In genomic region chr13:20902438-20903163, GRCh38 we compare ENCODE assay signal across 8 cellular contexts. TPM values are rescaled to one million over a fixed set of nuclear protein-coding genes. Genes with fewer than 3 reads are reported as not detected.
DNase-seq lines count a peak whose midpoint lies in the region; ATAC-seq and TF ChIP-seq lines count a peak whose summit lies in the region.

Gene XPO4 (minus strand): TSS chr13:20902746. CDS start chr13:20902738, 8 bp downstream.

- TF ChIP-seq POLR2A in lower leg skin (IDR thresholded peaks at IDR 0.05) = no peak

- 0% methylated on average over 18 to 30 of the region's 81 CpGs for WGBS in lower leg skin, 2 donors

- TF ChIP-seq CTCF in lower leg skin (IDR thresholded peaks at IDR 0.05) = no peak

- intact Hi-C loops in lower leg skin (cut with DNase I; ENCODE audit: low total_unique reads) = no loop called here

- ATAC-seq in GM18909 (IDR thresholded peaks at IDR 0.05; ENCODE audit: poor library complexity, unreplicated experiment) = peak; percentile 94
- peak; percentile 96 for ATAC-seq in HG03159 (IDR thresholded peaks at IDR 0.05; ENCODE audit: unreplicated experiment)

- DNase-seq in AG20443 (ENCODE audit: low spot score) (peak; percentile 96), NCI-H526 (lab: John Stamatoyannopoulos, UW) (peak; percentile 34 to 91), dermis microvascular lymphatic vessel endothelial cell (ENCODE audit: low read depth in 2 of 2) (peak; percentile 56 to 88), lower leg skin (ENCODE audit: low spot score in 2 of 2) (peak; percentile 57 to 94)
- peak; percentile 65 to 66 for DNase-seq in activated CD4-positive, alpha-beta T cell treated with anti-CD3 and anti-CD28 coated beads, Interleukin-2, amount 50 U/mL, for 4 hours
- DNase-seq in stimulated activated CD4-positive, alpha-beta T cell treated with anti-CD3 and anti-CD28 coated beads, Interleukin-4, amount 100 ng/mL, for 48 hours (ENCODE audit: low read depth in 2 of 2) = peak; percentile 74 to 75

- H3K4me3 ChIP-seq in lower leg skin (ENCODE audit: low read depth, poor library complexity, severe bottlenecking) = peak within 1 kb of the TSS; percentile 65

RNA-seq across cellular contexts. Expression of gene XPO4, which starts in this region (rescaled TPM):
- total RNA-seq in dermis microvascular lymphatic vessel endothelial cell (21.3 and 22.0 TPM in 2 replicates), lower leg skin (10 to 100 TPM in 3 of 4 donors, 1 to 10 TPM in 1; 8.9 to 16.1 (median 13.8) TPM)

Comparison
In these comparisons a context has a peak if more than half of its experiments do, and no peak if none do; other contexts are left out.
1. Peak in every context shown above with its lines: DNase-seq, ATAC-seq and H3K4me3 ChIP-seq.